ENCODE assay signal across 10 cellular contexts in genomic region chr5:926416-927171, GRCh38. TPM values are rescaled to one million over a fixed set of nuclear protein-coding genes. Genes with fewer than 3 reads are reported as not detected.
DNase-seq lines count a peak whose midpoint lies in the region; ATAC-seq and TF ChIP-seq lines count a peak whose summit lies in the region.
"Had no signal": no experiment of that assay in that cellular context is flagged by ENCODE, and none has a peak within 500 bp of the region (broad histone marks: within the 10 kb centered on the region; RNA-seq: fewer than 3 reads in every experiment).

No MANE protein-coding gene starts in this region.

- no peaks in the 10 kb centered on the region for H3K9me2 ChIP-seq in SK-N-SH

- H3K9ac ChIP-seq in SK-N-SH = no peak overlapping the region

- in situ Hi-C loops in astrocyte of the cerebellum (cut with HindIII; ENCODE audit: low sequenced_read_pairs) = loop anchor here (25.0 kb wide), 2 partner anchors 236 to 386 kb away; no protein-coding TSS in a partner anchor

- H3K36me3 ChIP-seq in SK-N-SH (replicated peaks in 1 of 2; ENCODE audit: control insufficient read depth in 1 of 2, insufficient read depth in 2 of 2, low read length in 1 of 2) = no peaks in the 10 kb centered on the region
- H3K36me3 ChIP-seq: ovary had no signal

- no peak overlapping the region for H3K4me2 ChIP-seq in SK-N-SH
- H3K4me2 ChIP-seq: A549 had no signal

- H4K20me1 ChIP-seq in SK-N-SH (ENCODE audit: insufficient read depth) = no peaks in the 10 kb centered on the region

- ATAC-seq in SK-N-SH treated with all-trans-retinoic acid at 6 μM for 48 hours = no peak
- ATAC-seq: A549 had no signal

- no peaks in the 10 kb centered on the region for H3K79me2 ChIP-seq in SK-N-SH (ENCODE audit: insufficient read depth)

- H3K27me3 ChIP-seq in SK-N-SH (ENCODE audit: insufficient read depth) = no peaks in the 10 kb centered on the region
- H3K27me3 ChIP-seq: ovary had no signal

- TF ChIP-seq RAD21 in SK-N-SH (IDR thresholded peaks at IDR 0.05; ENCODE audit: low read length) = no peak

- H2AFZ ChIP-seq in SK-N-SH (ENCODE audit: low read depth) = no peak overlapping the region

- no peaks in the 10 kb centered on the region for H3F3A ChIP-seq in SK-N-SH (replicated peaks; ENCODE audit: insufficient read depth)

- CTCF ChIA-PET in SK-N-SH (lab: Yijun Ruan, JAX) = interaction anchor here (1.2 to 9.2 kb wide), 2 partner anchors 242 to 248 kb away, joined by 5 to 119 read pairs; no protein-coding TSS in a partner anchor

- no peak for TF ChIP-seq CTCF in SK-N-SH (IDR thresholded peaks at IDR 0.05)
- TF ChIP-seq CTCF in astrocyte of the cerebellum (IDR thresholded peaks at IDR 0.05; ENCODE audit: low read depth, low read length, missing control alignments) = peak; percentile 36

- H3K27ac ChIP-seq in SK-N-SH (ENCODE audit: low read depth in 2 of 2, low read length in 1 of 2) = no peak overlapping the region
- H3K27ac ChIP-seq: A549, ovary had no signal

- no peaks in the 10 kb centered on the region for H3K9me3 ChIP-seq in SK-N-SH
- H3K9me3 ChIP-seq: A549, ovary had no signal

- DNase-seq in SK-N-SH (peak; percentile 54), astrocyte of the cerebellum (ENCODE audit: low read depth) (no peak), iPS-NIHi7 (ENCODE audit: extremely low spot score) (peak; percentile 88), activated gamma-delta T cell (lab: John Stamatoyannopoulos, UW) (no peak), NCI-H2196 (lab: John Stamatoyannopoulos, UW; ENCODE audit: unreplicated experiment) (no peak)
- peak; percentile 36 for DNase-seq in stimulated activated CD4-positive, alpha-beta T cell treated with anti-CD3 and anti-CD28 coated beads, Interleukin-4, amount 100 ng/mL, for 1 hour
- no peak for DNase-seq in effector CD8-positive, alpha-beta T cell (lab: John Stamatoyannopoulos, UW)

- no peak for TF ChIP-seq EP300 in SK-N-SH (IDR thresholded peaks at IDR 0.05; ENCODE audit: borderline replicate concordance in 1 of 2, low read depth in 1 of 2, low read length in 1 of 2)

- H3K4me3 ChIP-seq in SK-N-SH (ENCODE audit: low read depth in 2 of 2, low read length in 1 of 2) (no peak overlapping the region), astrocyte of the cerebellum (ENCODE audit: low read depth, low read length) (peak overlapping the region; percentile 18)
- H3K4me3 ChIP-seq: A549, ovary had no signal

- 95% methylated on average over 42 of the region's 65 CpGs for WGBS in SK-N-SH (ENCODE audit: low lambda C conversion rate)

- POLR2A ChIA-PET in SK-N-SH (lab: Yijun Ruan, JAX) = no interaction called here

- H3K4me1 ChIP-seq in SK-N-SH (ENCODE audit: control insufficient read depth in 1 of 2, insufficient read depth in 2 of 2, low read depth in 1 of 2, low read length in 1 of 2) = no peaks in the 10 kb centered on the region

TF ChIP-seq in SK-N-SH, 30 proteins besides CTCF, POLR2A, EP300 and RAD21:
- TF ChIP-seq FOXM1 (IDR thresholded peaks at IDR 0.05; ENCODE audit: low read depth) (no peak), RCOR1 (IDR thresholded peaks at IDR 0.05; ENCODE audit: low read length) (no peak), ELF1 (IDR thresholded peaks at IDR 0.05) (no peak), USF2 (IDR thresholded peaks at IDR 0.05; ENCODE audit: borderline replicate concordance, low read depth, low read length) (no peak), NFIC (IDR thresholded peaks at IDR 0.05; ENCODE audit: borderline replicate concordance) (no peak), RXRA (IDR thresholded peaks at IDR 0.05; ENCODE audit: borderline replicate concordance, low read depth) (no peak), GATA2 (CRISPR knock-in tag; IDR thresholded peaks at IDR 0.05) (no peak), MEF2A (IDR thresholded peaks at IDR 0.05; ENCODE audit: borderline replicate concordance, low read depth) (no peak)
- TF ChIP-seq, protein P1, sequence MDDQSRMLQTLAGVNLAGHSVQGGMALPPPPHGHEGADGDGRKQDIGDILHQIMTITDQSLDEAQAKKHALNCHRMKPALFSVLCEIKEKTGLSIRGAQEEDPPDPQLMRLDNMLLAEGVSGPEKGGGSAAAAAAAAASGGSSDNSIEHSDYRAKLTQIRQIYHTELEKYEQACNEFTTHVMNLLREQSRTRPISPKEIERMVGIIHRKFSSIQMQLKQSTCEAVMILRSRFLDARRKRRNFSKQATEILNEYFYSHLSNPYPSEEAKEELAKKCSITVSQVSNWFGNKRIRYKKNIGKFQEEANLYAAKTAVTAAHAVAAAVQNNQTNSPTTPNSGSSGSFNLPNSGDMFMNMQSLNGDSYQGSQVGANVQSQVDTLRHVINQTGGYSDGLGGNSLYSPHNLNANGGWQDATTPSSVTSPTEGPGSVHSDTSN (IDR thresholded peaks at IDR 0.05) = no peak

TF ChIP-seq in SK-N-SH treated with all-trans-retinoic acid at 6 μM for 48 hours, 23 proteins besides CTCF, POLR2A, EP300 and RAD21:
- TF ChIP-seq PATZ1 (CRISPR knock-in tag; IDR thresholded peaks at IDR 0.05; ENCODE audit: borderline replicate concordance) (no peak), ZNF565 (CRISPR knock-in tag; conservative IDR thresholded peaks at IDR 0.05; ENCODE audit: low read depth) (no peak), ZC3H10 (CRISPR knock-in tag; IDR thresholded peaks at IDR 0.05) (no peak)
TF ChIP-seq in SK-N-SH treated with all-trans-retinoic acid at 6 μM for 48 hours: peak in this region for 0.

RNA-seq across cellular contexts. Expression of gene TRIP13, which starts 33.9 kb away (rescaled TPM):
- 21.2 and 24.1 TPM in 2 replicates for polyA plus RNA-seq in SK-N-SH (2012; rRNA removed)
- polyA plus RNA-seq in SK-N-SH (2012; cell fraction: cytosol; rRNA removed) = 22.3 and 22.7 TPM in 2 replicates
- 20.1 and 28.8 TPM in 2 replicates for polyA plus RNA-seq in SK-N-SH (2012; cell fraction: nucleus; rRNA removed)

RNA-seq across cellular contexts. Expression of gene BRD9, which starts 34.0 kb away (rescaled TPM):
- 17.5 and 19.5 TPM in 2 replicates for polyA plus RNA-seq in SK-N-SH (2012; rRNA removed)
- polyA plus RNA-seq in SK-N-SH (2012; cell fraction: cytosol; rRNA removed) = 14.2 and 14.8 TPM in 2 replicates
- polyA plus RNA-seq in SK-N-SH (2012; cell fraction: nucleus; rRNA removed) = 67.3 and 75.1 TPM in 2 replicates

Comparison
In these comparisons a context has a peak if more than half of its experiments do, and no peak if none do; other contexts are left out.
1. DNase-seq: peak in SK-N-SH (single experiment), iPS-NIHi7 (single experiment) and stimulated activated CD4-positive, alpha-beta T cell treated with anti-CD3 and anti-CD28 coated beads, Interleukin-4, amount 100 ng/mL, for 1 hour (single experiment); none in astrocyte of the cerebellum (single experiment), activated gamma-delta T cell (single experiment), NCI-H2196 (single experiment) and effector CD8-positive, alpha-beta T cell (single experiment).